In the genomic region with DNA sequence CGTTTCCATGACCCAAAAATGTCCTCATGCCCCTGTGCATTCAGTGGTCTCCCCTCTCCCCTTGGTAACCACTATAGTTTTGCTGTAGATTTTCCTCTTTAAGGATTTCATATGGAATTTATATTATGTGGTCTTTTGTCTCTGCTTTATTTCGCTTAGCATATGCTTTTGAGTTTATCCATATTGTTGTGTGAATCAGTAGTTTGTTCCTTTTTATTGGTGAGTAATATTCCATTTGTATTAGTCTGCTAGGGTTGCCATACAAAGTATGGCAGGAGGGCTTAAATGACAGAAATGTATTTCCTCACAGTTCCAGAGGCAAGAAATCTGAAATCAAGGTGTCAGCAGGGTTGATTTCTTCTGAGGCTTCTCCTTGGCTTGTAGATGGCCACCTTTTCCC, we compare ENCODE assay signal across 25 cellular contexts.
"Had no signal": no experiment of that assay in that cellular context is flagged by ENCODE, and none has a peak within 500 bp of the region (broad histone marks: within the 10 kb centered on the region; RNA-seq: fewer than 3 reads in every experiment).

No MANE protein-coding gene starts in this region.

- H3K27me3 ChIP-seq: colonic mucosa, esophagus muscularis mucosa, foreskin keratinocyte, gastroesophageal sphincter, heart left ventricle, hepatocyte, right atrium auricular region, stomach, thyroid gland had no signal

- H3K27ac Mint-ChIP-seq: dendritic cell treated with granulocyte-macrophage colony-stimulating factor and Interleukin-4, amounts not matched to agents 40 ng/mL and 50 ng/mL, for 4 days; memory B cell had no signal

- H3K9me3 Mint-ChIP-seq: dendritic cell treated with granulocyte-macrophage colony-stimulating factor and Interleukin-4, amounts not matched to agents 40 ng/mL and 50 ng/mL, for 4 days; memory B cell; natural killer cell had no signal

- H3K4me3 ChIP-seq: colonic mucosa, esophagus muscularis mucosa, gastroesophageal sphincter, heart left ventricle, hepatocyte, lung, prostate gland, right atrium auricular region, smooth muscle cell, stomach, thyroid gland had no signal

- DNase-seq: colonic mucosa; effector memory CD4-positive, alpha-beta T cell; foreskin keratinocyte; heart left ventricle; kidney; natural killer cell; nucleus accumbens; stimulated activated CD4-positive, alpha-beta T cell treated with anti-CD3 and anti-CD28 coated beads, Interleukin-12 subunit alpha, Interleukin-12 subunit beta, amount 100 ng/mL, for 4 hours; stimulated activated CD4-positive, alpha-beta T cell treated with anti-CD3 and anti-CD28 coated beads, Interleukin-1b, Interleukin-23, amount 100 ng/mL, for 48 hours; stimulated activated CD4-positive, alpha-beta T cell treated with anti-CD3 and anti-CD28 coated beads, Interleukin-4, amount 100 ng/mL, for 1 hour; stimulated activated CD8-positive, alpha-beta memory T cell treated with anti-CD3 and anti-CD28 coated beads, Interleukin-4, amount 100 ng/mL, for 48 hours; stimulated activated naive CD4-positive, alpha-beta T cell; stomach; thyroid gland; trophoblast cell had no signal

- H3K27ac ChIP-seq: colonic mucosa, esophagus muscularis mucosa, foreskin keratinocyte, gastroesophageal sphincter, heart left ventricle, hepatocyte, prostate gland, right atrium auricular region, stomach, thyroid gland had no signal

- H3K4me1 ChIP-seq: foreskin keratinocyte had no signal

- H3K27me3 Mint-ChIP-seq: dendritic cell treated with granulocyte-macrophage colony-stimulating factor and Interleukin-4, amounts not matched to agents 40 ng/mL and 50 ng/mL, for 4 days; memory B cell had no signal

- H3K4me3 Mint-ChIP-seq: dendritic cell treated with granulocyte-macrophage colony-stimulating factor and Interleukin-4, amounts not matched to agents 40 ng/mL and 50 ng/mL, for 4 days; memory B cell had no signal

- H3K4me2 ChIP-seq: smooth muscle cell had no signal

- H3K36me3 ChIP-seq: colonic mucosa, prostate gland, thyroid gland had no signal

- ATAC-seq: foreskin keratinocyte, gastroesophageal sphincter, heart left ventricle, left lobe of liver, natural killer cell had no signal

- H3K36me3 Mint-ChIP-seq: natural killer cell had no signal

- H3K9me3 ChIP-seq: colonic mucosa, esophagus muscularis mucosa, gastroesophageal sphincter, heart left ventricle, prostate gland, right atrium auricular region, stomach, thyroid gland had no signal
